In genomic region chr22:49930596-49931412, GRCh38 we compare ENCODE assay signal across 1 cellular context.
TF ChIP-seq lines count a peak whose summit lies in the region.

No MANE protein-coding gene starts in this region.

TF ChIP-seq in Ishikawa, 13 proteins besides CTCF, POLR2A, EP300 and RAD21 (continued from another document):
- no peak for TF ChIP-seq REST (IDR thresholded peaks at IDR 0.05; ENCODE audit: low read depth)
- TF ChIP-seq ZBTB7A (IDR thresholded peaks at IDR 0.05; ENCODE audit: low read depth) = no peak
- TF ChIP-seq CEBPB (IDR thresholded peaks at IDR 0.05) = no peak
- TF ChIP-seq MAX (IDR thresholded peaks at IDR 0.05) = no peak
- TF ChIP-seq YY1 (IDR thresholded peaks at IDR 0.05; ENCODE audit: low read depth) = no peak
- no peak for TF ChIP-seq CREB1 (IDR thresholded peaks at IDR 0.05; ENCODE audit: low read depth)
- no peak for TF ChIP-seq EGR1 (IDR thresholded peaks at IDR 0.05)
- no peak for TF ChIP-seq NFIC (IDR thresholded peaks at IDR 0.05)
